8 cellular contexts compared by ENCODE assay signal in genomic region chr7:38222481-38223096, GRCh38. TPM values are rescaled to one million over a fixed set of nuclear protein-coding genes. Genes with fewer than 3 reads are reported as not detected.
DNase-seq lines count a peak whose midpoint lies in the region; ATAC-seq lines count a peak whose summit lies in the region.

No MANE protein-coding gene starts in this region.

- H3K27ac ChIP-seq in GM23248 (no peak overlapping the region), SK-N-MC (no peak overlapping the region)

- no peaks in the 10 kb centered on the region for H3K79me2 ChIP-seq in GM23248 (ENCODE audit: insufficient read depth)

- H3K4me2 ChIP-seq in GM23248 (ENCODE audit: unreplicated experiment): no peak overlapping the region

- H4K20me1 ChIP-seq in GM23248 (ENCODE audit: insufficient read depth): no peaks in the 10 kb centered on the region

- H3K36me3 ChIP-seq in GM23248 (ENCODE audit: low read depth) (peaks cover 20% of the 10 kb centered on the region), SK-N-MC (ENCODE audit: insufficient read depth, low read length) (peaks cover 27% of the 10 kb centered on the region)

- ATAC-seq in HG02840 (IDR thresholded peaks at IDR 0.05; ENCODE audit: low FRiP score, unreplicated experiment): no peak

- no peak overlapping the region for H2AFZ ChIP-seq in GM23248

- DNase-seq in EH (ENCODE audit: low read depth) (peak; percentile 59), GM23248 (peak; percentile 64), MV-4-11 (lab: John Stamatoyannopoulos, UW) (peak; percentile 40), SK-N-MC (ENCODE audit: low read depth, low spot score) (peak; percentile 22), epidermal melanocyte (ENCODE audit: insufficient read length, low spot score) (peak; percentile 42), mucosa of gallbladder (ENCODE audit: low spot score) (peak; percentile 47)
- no peak for DNase-seq in activated CD8-positive, alpha-beta memory T cell treated with anti-CD3 and anti-CD28 coated beads, Interleukin-2, amount 50 U/mL, for 4 hours

- 60 to 64% methylated on average over 5 of the region's 5 CpGs for WGBS in GM23248 (ENCODE audit: low coverage in 1 of 2, low lambda C conversion rate in 2 of 2, missing lambda C conversion rate in 2 of 2), 2 experiments

- no peaks in the 10 kb centered on the region for H3F3A ChIP-seq in GM23248 (ENCODE audit: insufficient read depth)

- H3K9me2 ChIP-seq in GM23248 (ENCODE audit: insufficient read depth): no peaks in the 10 kb centered on the region

- H3K9ac ChIP-seq in GM23248 (no peak overlapping the region), SK-N-MC (ENCODE audit: insufficient read length) (no peak overlapping the region)

- H3K27me3 ChIP-seq in GM23248 (replicated peaks; ENCODE audit: insufficient read depth): no peaks in the 10 kb centered on the region

- H3K4me3 ChIP-seq in GM23248 (no peak overlapping the region), SK-N-MC (no peak overlapping the region)

- H3K9me3 ChIP-seq in GM23248 (ENCODE audit: low read depth) (no peaks in the 10 kb centered on the region), SK-N-MC (ENCODE audit: low read depth, low read length) (no peaks in the 10 kb centered on the region)

- no peaks in the 10 kb centered on the region for H3K4me1 ChIP-seq in GM23248 (ENCODE audit: insufficient read depth)

- in situ Hi-C loops in GM23248 (cut with MboI): loop anchor here (5.0 kb wide), 1 partner anchor 115 kb away; no protein-coding TSS in a partner anchor

RNA-seq across cellular contexts. Expression of gene STARD3NL, which starts 44.5 kb away (rescaled TPM):
- 44.8 and 68.1 TPM in 2 replicates for total RNA-seq in GM23248 (2014; rRNA removed; shearing (Covaris generic))
- polyA plus RNA-seq in GM23248 (2016; fragmentation: Nextera tagmentation; extraction: Ambion mirVana): 64.0 and 66.3 TPM in 2 replicates
- 27.3 TPM for total RNA-seq in mucosa of gallbladder
